In genomic region chr14:93332853-93333630, GRCh38 we compare ENCODE assay signal across 8 cellular contexts. TPM values are rescaled to one million over a fixed set of nuclear protein-coding genes. Genes with fewer than 3 reads are reported as not detected.
DNase-seq lines count a peak whose midpoint lies in the region; ATAC-seq, FAIRE-seq and TF ChIP-seq lines count a peak whose summit lies in the region.

A gene with protein sequence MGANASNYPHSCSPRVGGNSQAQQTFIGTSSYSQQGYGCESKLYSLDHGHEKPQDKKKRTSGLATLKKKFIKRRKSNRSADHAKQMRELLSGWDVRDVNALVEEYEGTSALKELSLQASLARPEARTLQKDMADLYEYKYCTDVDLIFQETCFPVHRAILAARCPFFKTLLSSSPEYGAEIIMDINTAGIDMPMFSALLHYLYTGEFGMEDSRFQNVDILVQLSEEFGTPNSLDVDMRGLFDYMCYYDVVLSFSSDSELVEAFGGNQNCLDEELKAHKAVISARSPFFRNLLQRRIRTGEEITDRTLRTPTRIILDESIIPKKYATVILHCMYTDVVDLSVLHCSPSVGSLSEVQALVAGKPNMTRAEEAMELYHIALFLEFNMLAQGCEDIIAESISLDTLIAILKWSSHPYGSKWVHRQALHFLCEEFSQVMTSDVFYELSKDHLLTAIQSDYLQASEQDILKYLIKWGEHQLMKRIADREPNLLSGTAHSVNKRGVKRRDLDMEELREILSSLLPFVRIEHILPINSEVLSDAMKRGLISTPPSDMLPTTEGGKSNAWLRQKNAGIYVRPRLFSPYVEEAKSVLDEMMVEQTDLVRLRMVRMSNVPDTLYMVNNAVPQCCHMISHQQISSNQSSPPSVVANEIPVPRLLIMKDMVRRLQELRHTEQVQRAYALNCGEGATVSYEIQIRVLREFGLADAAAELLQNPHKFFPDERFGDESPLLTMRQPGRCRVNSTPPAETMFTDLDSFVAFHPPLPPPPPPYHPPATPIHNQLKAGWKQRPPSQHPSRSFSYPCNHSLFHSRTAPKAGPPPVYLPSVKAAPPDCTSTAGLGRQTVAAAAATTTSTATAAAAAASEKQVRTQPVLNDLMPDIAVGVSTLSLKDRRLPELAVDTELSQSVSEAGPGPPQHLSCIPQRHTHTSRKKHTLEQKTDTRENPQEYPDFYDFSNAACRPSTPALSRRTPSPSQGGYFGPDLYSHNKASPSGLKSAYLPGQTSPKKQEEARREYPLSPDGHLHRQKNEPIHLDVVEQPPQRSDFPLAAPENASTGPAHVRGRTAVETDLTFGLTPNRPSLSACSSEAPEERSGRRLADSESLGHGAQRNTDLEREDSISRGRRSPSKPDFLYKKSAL (minus strand): TSS chr14:93333036. CDS start chr14:93296051, 36,985 bp downstream.

- H3K4me1 Mint-ChIP-seq in WTC11 = peaks cover 43% of the 10 kb centered on the region

- peak; percentile 99 for DNase-seq in AG08396 (ENCODE audit: low spot score)
- DNase-seq in NCI-H226 = peak; percentile 90
- DNase-seq in WTC11 (ENCODE audit: low spot score) = peak; percentile 91
- DNase-seq in bronchial epithelial cell (ENCODE audit: low read depth) = peak; percentile 81
- DNase-seq in iPS-NIHi7 (ENCODE audit: extremely low spot score) = peak; percentile 97
- DNase-seq in smooth muscle cell (lab: John Stamatoyannopoulos, UW; ENCODE audit: unreplicated experiment) = peak; percentile 92

- 1% methylated on average over 66 of the region's 74 CpGs for WGBS in smooth muscle cell (ENCODE audit: low lambda C conversion rate)

- TF ChIP-seq POLR2A in GM18951 (IDR thresholded peaks at IDR 0.05; ENCODE audit: extremely low read depth, insufficient read depth, insufficient read length) = peak; percentile 90

- POLR2A ChIA-PET in WTC11 (lab: Charles Lee) = no interaction called here

- peak within 1 kb of the TSS; percentile 89 for H3K4me3 Mint-ChIP-seq in WTC11

- in situ Hi-C loops in GM18951 (cut with MboI; ENCODE audit: low sequenced_read_pairs, unreplicated experiment) = no loop called here

- peak; percentile 78 for ATAC-seq in HG03175 (IDR thresholded peaks at IDR 0.05; ENCODE audit: unreplicated experiment)
- ATAC-seq in WTC11 = peak; percentile 91

- peak within 1 kb of the TSS; percentile 88 for H2AFZ ChIP-seq in smooth muscle cell (ENCODE audit: low read depth)

- TF ChIP-seq CTCF in WTC11 (IDR thresholded peaks at IDR 0.05) = no peak
- peak; percentile 32 for TF ChIP-seq CTCF in bronchial epithelial cell (IDR thresholded peaks at IDR 0.05; ENCODE audit: insufficient read depth, low read length, severe bottlenecking)
- no peak for TF ChIP-seq CTCF in smooth muscle cell (IDR thresholded peaks at IDR 0.05; ENCODE audit: borderline replicate concordance, insufficient read depth, poor library complexity, severe bottlenecking)

- peaks cover 16% of the 10 kb centered on the region for H3K9me3 Mint-ChIP-seq in WTC11

- H3K27ac Mint-ChIP-seq in WTC11 = peak within 1 kb of the TSS; percentile 87

- H3K27me3 ChIP-seq in bronchial epithelial cell (ENCODE audit: control insufficient read depth, insufficient read depth, low read length) (no peaks in the 10 kb centered on the region), smooth muscle cell (ENCODE audit: low read depth) (no peaks in the 10 kb centered on the region)

- peaks cover 24% of the 10 kb centered on the region for H3K36me3 Mint-ChIP-seq in WTC11

- H3K79me2 ChIP-seq in smooth muscle cell (ENCODE audit: low read depth) = peaks cover 43% of the 10 kb centered on the region

- peak within 1 kb of the TSS; percentile 95 for H3K27ac ChIP-seq in smooth muscle cell (ENCODE audit: low read depth)

- H3K4me2 ChIP-seq in smooth muscle cell = peak within 1 kb of the TSS; percentile 96

- H3K9ac ChIP-seq in smooth muscle cell (ENCODE audit: low read depth) = peak within 1 kb of the TSS; percentile 98

- H4K20me1 ChIP-seq in smooth muscle cell (ENCODE audit: low read depth) = peaks cover 42% of the 10 kb centered on the region

- H3K4me3 ChIP-seq in bronchial epithelial cell (ENCODE audit: low read depth, low read length) (peak within 1 kb of the TSS; percentile 60), smooth muscle cell (peak within 1 kb of the TSS; percentile 95)

- H3K27me3 Mint-ChIP-seq in WTC11 (ENCODE audit: low read depth) = no peaks in the 10 kb centered on the region

- no peaks in the 10 kb centered on the region for H3F3A ChIP-seq in smooth muscle cell (ENCODE audit: low read depth)

- CTCF ChIA-PET in WTC11 (lab: Charles Lee) = no interaction called here

- H3K4me1 ChIP-seq in smooth muscle cell (ENCODE audit: low read depth) = peaks cover 37% of the 10 kb centered on the region

- H3K36me3 ChIP-seq in bronchial epithelial cell (ENCODE audit: control insufficient read depth, insufficient read depth, low read length) (no peaks in the 10 kb centered on the region), smooth muscle cell (ENCODE audit: low read depth) (no peaks in the 10 kb centered on the region)

- FAIRE-seq in bronchial epithelial cell (lab: Jason Lieb, UNC) = no peak

- no peaks in the 10 kb centered on the region for H3K9me3 ChIP-seq in smooth muscle cell (replicated peaks; ENCODE audit: low read depth)

TF ChIP-seq in WTC11, 78 proteins besides CTCF, POLR2A, EP300 and RAD21 (continues in another document):
- TF ChIP-seq, protein P1, sequence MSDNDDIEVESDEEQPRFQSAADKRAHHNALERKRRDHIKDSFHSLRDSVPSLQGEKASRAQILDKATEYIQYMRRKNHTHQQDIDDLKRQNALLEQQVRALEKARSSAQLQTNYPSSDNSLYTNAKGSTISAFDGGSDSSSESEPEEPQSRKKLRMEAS (CRISPR knock-in tag; IDR thresholded peaks at IDR 0.05) = peak; percentile 80
- TF ChIP-seq AR (CRISPR knock-in tag; IDR thresholded peaks at IDR 0.05) (no peak), HMGXB4 (CRISPR knock-in tag; IDR thresholded peaks at IDR 0.05) (peak; percentile 71; the same call in 1 of the 2 replicates), ESRRA (CRISPR knock-in tag; IDR thresholded peaks at IDR 0.05; ENCODE audit: borderline replicate concordance) (0 out of 2 replicates have a peak, but pooled peaks have one; percentile 72), ATF2 (CRISPR knock-in tag; IDR thresholded peaks at IDR 0.05; ENCODE audit: borderline replicate concordance, low read depth) (no peak), FOXJ3 (CRISPR knock-in tag; IDR thresholded peaks at IDR 0.05; ENCODE audit: borderline replicate concordance) (no peak), ELF4 (CRISPR knock-in tag; IDR thresholded peaks at IDR 0.05; ENCODE audit: low read depth) (0 out of 2 replicates have a peak, but pooled peaks have one; percentile 75)

RNA-seq across cellular contexts. Expression of the gene that starts here (rescaled TPM):
- 29.2 to 34.1 TPM (median 31.3 TPM) in 3 replicates for total RNA-seq in WTC11 (2021)
- 20.3 and 22.8 TPM in 2 replicates for total RNA-seq in bronchial epithelial cell
- total RNA-seq in smooth muscle cell = 34.7 and 41.3 TPM in 2 replicates
- 14.1 and 25.9 TPM in 2 replicates for polyA plus RNA-seq in smooth muscle cell

Comparison
In these comparisons a context has a peak if more than half of its experiments do, and no peak if none do; other contexts are left out.
1. Peak in every context shown above with its lines: DNase-seq, ATAC-seq, H3K4me3 ChIP-seq and H3K27ac ChIP-seq.